22 cellular contexts compared by ENCODE assay signal in the genomic region with DNA sequence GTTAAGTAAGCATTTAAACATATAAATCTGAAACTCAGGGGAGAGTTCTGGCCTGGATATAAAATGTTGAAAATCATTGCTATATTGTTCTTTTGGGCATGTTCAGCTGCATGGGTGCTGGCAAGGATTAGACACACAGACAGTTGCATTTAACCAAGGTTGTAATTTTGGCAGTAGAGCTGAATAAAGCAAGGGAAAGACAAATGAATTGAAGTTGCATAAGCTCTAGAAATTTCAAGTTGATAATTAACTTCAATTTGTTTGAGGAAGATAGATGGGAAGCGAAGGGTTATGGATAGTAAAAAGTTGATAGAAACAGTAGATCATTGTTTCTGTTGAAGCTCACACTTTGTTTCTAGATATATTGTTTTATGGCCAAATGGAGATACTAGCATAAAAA.
DNase-seq lines count a peak whose midpoint lies in the region; ATAC-seq, FAIRE-seq and TF ChIP-seq lines count a peak whose summit lies in the region.
"Had no signal": no experiment of that assay in that cellular context is flagged by ENCODE, and none has a peak within 500 bp of the region (broad histone marks: within the 10 kb centered on the region; RNA-seq: fewer than 3 reads in every experiment).

No MANE protein-coding gene starts in this region.

- FAIRE-seq in colon (lab: Jason Lieb, UNC) (peak; percentile 96), pancreas (lab: Jason Lieb, UNC) (peak; percentile 93)
- FAIRE-seq: GM12878, GM19239 had no signal

- ATAC-seq in left colon (peak; percentile 89), pancreas (peak in 2 of 4 donors; percentile 43 to 44), upper lobe of right lung (no peak)
- ATAC-seq in stimulated activated effector memory CD8-positive, alpha-beta T cell treated with anti-CD3 and anti-CD28 coated beads, Interleukin-12 subunit alpha, Interleukin-12 subunit beta, amount 100 ng/mL, for 72 hours, result no peak
- ATAC-seq: CD8-positive, alpha-beta T cell; GM12878; GM23338; HCT116 had no signal

- no peak overlapping the region for H3K27ac Mint-ChIP-seq in stimulated activated effector memory CD8-positive, alpha-beta T cell treated with anti-CD3 and anti-CD28 coated beads, Interleukin-12 subunit alpha, Interleukin-12 subunit beta, amount 100 ng/mL, for 72 hours
- H3K27ac Mint-ChIP-seq: B cell; CD4-positive, CD25-positive, alpha-beta regulatory T cell; CD8-positive, alpha-beta T cell; GM23338; H9 had no signal

- H3K4me1 Mint-ChIP-seq in stimulated activated effector memory CD8-positive, alpha-beta T cell treated with anti-CD3 and anti-CD28 coated beads, Interleukin-12 subunit alpha, Interleukin-12 subunit beta, amount 100 ng/mL, for 72 hours, result no peaks in the 10 kb centered on the region
- H3K4me1 Mint-ChIP-seq: B cell; CD4-positive, CD25-positive, alpha-beta regulatory T cell; GM23338; H9 had no signal

- TF ChIP-seq CTCF in liver (IDR thresholded peaks at IDR 0.05; ENCODE audit: low read depth, low read length, missing input control) (no peak), pancreas (IDR thresholded peaks at IDR 0.05) (no peak), stomach (IDR thresholded peaks at IDR 0.05) (no peak), upper lobe of right lung (IDR thresholded peaks at IDR 0.05) (no peak)

- no peak for TF ChIP-seq EP300 in stomach (IDR thresholded peaks at IDR 0.05)

- no peaks in the 10 kb centered on the region for H3K9me3 Mint-ChIP-seq in stimulated activated effector memory CD8-positive, alpha-beta T cell treated with anti-CD3 and anti-CD28 coated beads, Interleukin-12 subunit alpha, Interleukin-12 subunit beta, amount 100 ng/mL, for 72 hours
- H3K9me3 Mint-ChIP-seq: CD8-positive, alpha-beta T cell had no signal

- H3K27ac ChIP-seq in liver (ENCODE audit: low read depth in 1 of 2, low read length in 2 of 2), result no peak overlapping the region
- no peak overlapping the region for H3K27ac ChIP-seq in pancreas
- no peak overlapping the region for H3K27ac ChIP-seq in stomach
- H3K27ac ChIP-seq in upper lobe of right lung, result no peak overlapping the region
- H3K27ac ChIP-seq: BLaER1, C4-2B had no signal

- TF ChIP-seq POLR2A in stomach (IDR thresholded peaks at IDR 0.05), result no peak

- H3K4me3 ChIP-seq in liver (ENCODE audit: low read depth in 1 of 3, low read length in 3 of 3), result no peak overlapping the region
- no peak overlapping the region for H3K4me3 ChIP-seq in pancreas
- no peak overlapping the region for H3K4me3 ChIP-seq in stomach
- H3K4me3 ChIP-seq in upper lobe of right lung, result no peak overlapping the region
- H3K4me3 ChIP-seq: BLaER1, GM12878, GM23338 had no signal

- no peaks in the 10 kb centered on the region for H3K27me3 ChIP-seq in liver (ENCODE audit: control insufficient read depth in 4 of 4, insufficient read depth in 4 of 4, low read length in 3 of 4)
- no peaks in the 10 kb centered on the region for H3K27me3 ChIP-seq in pancreas
- H3K27me3 ChIP-seq in stomach, result peaks cover 0 to 11% (median 0%) of the 10 kb centered on the region in 3 donors
- no peaks in the 10 kb centered on the region for H3K27me3 ChIP-seq in upper lobe of right lung
- H3K27me3 ChIP-seq: BLaER1 had no signal

- H3K4me1 ChIP-seq in liver (ENCODE audit: control insufficient read depth in 4 of 4, insufficient read depth in 4 of 4, low read length in 3 of 4) (peaks cover 0 to 3% (median 0%) of the 10 kb centered on the region in 4 donors), pancreas (no peaks in the 10 kb centered on the region), stomach (no peaks in the 10 kb centered on the region), upper lobe of right lung (no peaks in the 10 kb centered on the region)
- H3K4me1 ChIP-seq: BLaER1, Caco-2 had no signal

- TF ChIP-seq RAD21 in liver (IDR thresholded peaks at IDR 0.05), result peak; percentile 11 to 45

- no peak for DNase-seq in left colon
- DNase-seq in pancreas, result no peak
- DNase-seq in stimulated activated effector memory CD8-positive, alpha-beta T cell treated with anti-CD3 and anti-CD28 coated beads, Interleukin-12 subunit alpha, Interleukin-12 subunit beta, amount 100 ng/mL, for 72 hours (ENCODE audit: low spot score in 2 of 2), result no peak
- DNase-seq in stomach, result no peak
- no peak for DNase-seq in NCI-H187 (lab: John Stamatoyannopoulos, UW)
- DNase-seq in upper lobe of right lung, result no peak
- DNase-seq: Caco-2; CD4-positive, CD25-positive, alpha-beta regulatory T cell; CD8-positive, alpha-beta T cell; DMS153; DND-41; GDM1; H9 had no signal

- intact Hi-C loops in left colon (cut with DNase I, micrococcal nuclease), result no loop called here
- intact Hi-C loops in pancreas (cut with DNase I), result no loop called here
- intact Hi-C loops in stomach (cut with DNase I; ENCODE audit: low total_unique reads), result no loop called here
- intact Hi-C loops in upper lobe of right lung (cut with DNase I), result no loop called here

- no peaks in the 10 kb centered on the region for H3K36me3 ChIP-seq in liver (ENCODE audit: control insufficient read depth in 4 of 4, insufficient read depth in 3 of 4, low read depth in 1 of 4, low read length in 3 of 4)
- no peaks in the 10 kb centered on the region for H3K36me3 ChIP-seq in pancreas
- H3K36me3 ChIP-seq in stomach, result no peaks in the 10 kb centered on the region
- H3K36me3 ChIP-seq in upper lobe of right lung, result no peaks in the 10 kb centered on the region
- H3K36me3 ChIP-seq: BLaER1 had no signal

- H3K36me3 Mint-ChIP-seq in stimulated activated effector memory CD8-positive, alpha-beta T cell treated with anti-CD3 and anti-CD28 coated beads, Interleukin-12 subunit alpha, Interleukin-12 subunit beta, amount 100 ng/mL, for 72 hours, result no peaks in the 10 kb centered on the region
- H3K36me3 Mint-ChIP-seq: CD4-positive, CD25-positive, alpha-beta regulatory T cell; CD8-positive, alpha-beta T cell had no signal

- no peak overlapping the region for H3K4me3 Mint-ChIP-seq in stimulated activated effector memory CD8-positive, alpha-beta T cell treated with anti-CD3 and anti-CD28 coated beads, Interleukin-12 subunit alpha, Interleukin-12 subunit beta, amount 100 ng/mL, for 72 hours
- H3K4me3 Mint-ChIP-seq: B cell; CD4-positive, CD25-positive, alpha-beta regulatory T cell; CD8-positive, alpha-beta T cell; GM23338; H9 had no signal

- no peak overlapping the region for H3K9ac ChIP-seq in liver (ENCODE audit: low read depth in 1 of 2, low read length in 2 of 2)
- H3K9ac ChIP-seq: BLaER1 had no signal

- WGBS in liver, result 20% methylated on average over 1 of the region's 1 CpG
- WGBS in pancreas, 2 donors, result 13 to 19% methylated on average over 1 of the region's 1 CpG
- 36 to 52% (median 40%) methylated on average over 1 of the region's 1 CpG for WGBS in stomach, 5 donors

- H3K9me3 ChIP-seq in liver (ENCODE audit: control insufficient read depth in 4 of 4, low read length in 3 of 4) (no peaks in the 10 kb centered on the region), pancreas (no peaks in the 10 kb centered on the region), stomach (no peaks in the 10 kb centered on the region), upper lobe of right lung (no peaks in the 10 kb centered on the region)
- H3K9me3 ChIP-seq: Caco-2 had no signal

TF ChIP-seq in liver, 16 proteins besides CTCF, POLR2A, EP300 and RAD21:
- TF ChIP-seq HNF4A (conservative IDR thresholded peaks at IDR 0.05) (peak in 1 of 2 donors; percentile 24), FOXA2 (IDR thresholded peaks at IDR 0.05) (no peak), HNF4G (IDR thresholded peaks at IDR 0.05) (no peak), RXRA (IDR thresholded peaks at IDR 0.05) (peak in 1 of 2 donors; percentile 12)
- TF ChIP-seq, protein P1, sequence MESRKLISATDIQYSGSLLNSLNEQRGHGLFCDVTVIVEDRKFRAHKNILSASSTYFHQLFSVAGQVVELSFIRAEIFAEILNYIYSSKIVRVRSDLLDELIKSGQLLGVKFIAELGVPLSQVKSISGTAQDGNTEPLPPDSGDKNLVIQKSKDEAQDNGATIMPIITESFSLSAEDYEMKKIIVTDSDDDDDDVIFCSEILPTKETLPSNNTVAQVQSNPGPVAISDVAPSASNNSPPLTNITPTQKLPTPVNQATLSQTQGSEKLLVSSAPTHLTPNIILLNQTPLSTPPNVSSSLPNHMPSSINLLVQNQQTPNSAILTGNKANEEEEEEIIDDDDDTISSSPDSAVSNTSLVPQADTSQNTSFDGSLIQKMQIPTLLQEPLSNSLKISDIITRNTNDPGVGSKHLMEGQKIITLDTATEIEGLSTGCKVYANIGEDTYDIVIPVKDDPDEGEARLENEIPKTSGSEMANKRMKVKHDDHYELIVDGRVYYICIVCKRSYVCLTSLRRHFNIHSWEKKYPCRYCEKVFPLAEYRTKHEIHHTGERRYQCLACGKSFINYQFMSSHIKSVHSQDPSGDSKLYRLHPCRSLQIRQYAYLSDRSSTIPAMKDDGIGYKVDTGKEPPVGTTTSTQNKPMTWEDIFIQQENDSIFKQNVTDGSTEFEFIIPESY (IDR thresholded peaks at IDR 0.05), result no peak
- TF ChIP-seq, protein P2, sequence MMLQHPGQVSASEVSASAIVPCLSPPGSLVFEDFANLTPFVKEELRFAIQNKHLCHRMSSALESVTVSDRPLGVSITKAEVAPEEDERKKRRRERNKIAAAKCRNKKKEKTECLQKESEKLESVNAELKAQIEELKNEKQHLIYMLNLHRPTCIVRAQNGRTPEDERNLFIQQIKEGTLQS (IDR thresholded peaks at IDR 0.05), result no peak
